Comparison of ENCODE assay signal across 8 cellular contexts in genomic region chr10:71888248-71888622, GRCh38. TPM values are rescaled to one million over a fixed set of nuclear protein-coding genes. Genes with fewer than 3 reads are reported as not detected.
A peak's percentile ranks its signal among the peaks of the same experiment; 100 is the strongest.
DNase-seq lines count a peak whose midpoint lies in the region; ATAC-seq, FAIRE-seq and TF ChIP-seq lines count a peak whose summit lies in the region.

No MANE protein-coding gene starts in this region.

- H3K4me1 Mint-ChIP-seq in CD8-positive, alpha-beta T cell (ENCODE audit: low read depth): peaks cover 14% of the 10 kb centered on the region

- intact Hi-C loops in CD8-positive, alpha-beta T cell (cut with DNase I, micrococcal nuclease): no loop called here
- intact Hi-C loops in PC-3 (cut with micrococcal nuclease): loop anchor here (2.0 to 5.0 kb wide), 2 partner anchors 36 to 49 kb away; partner anchors contain the start of gene PSAP
- intact Hi-C loops in endothelial cell of umbilical vein (cut with micrococcal nuclease): loop anchor here (1.0 kb wide), 1 partner anchor 28 kb away; no protein-coding TSS in a partner anchor
- intact Hi-C loops in ovary (cut with DNase I): loop anchor here in 1 of 4 donors (2.0 kb wide), 1 partner anchor 37 kb away; the partner anchor contains the start of gene PSAP

- no peak overlapping the region for H3K27ac Mint-ChIP-seq in CD8-positive, alpha-beta T cell

- TF ChIP-seq POLR2A in endothelial cell of umbilical vein (IDR thresholded peaks at IDR 0.05; ENCODE audit: low read depth, low read length) (no peak), ovary (IDR thresholded peaks at IDR 0.05) (no peak)

- H3K27me3 ChIP-seq in CD8-positive, alpha-beta T cell (ENCODE audit: insufficient read depth, low read length): no peaks in the 10 kb centered on the region
- H3K27me3 ChIP-seq in PC-3 (ENCODE audit: low read length) (no peaks in the 10 kb centered on the region), endothelial cell of umbilical vein (ENCODE audit: control insufficient read depth in 2 of 2, insufficient read depth in 2 of 2, low read length in 2 of 2) (no peaks in the 10 kb centered on the region), ovary (no peaks in the 10 kb centered on the region)

- no peak for ATAC-seq in CD8-positive, alpha-beta T cell
- ATAC-seq in PC-3: no peak

- POLR2A ChIA-PET in CD8-positive, alpha-beta T cell (lab: Charles Lee): no interaction called here
- POLR2A ChIA-PET in PC-3 (lab: Charles Lee; ENCODE audit: unreplicated experiment) (interaction anchor here (0.6 kb wide), 1 partner anchor 17 kb away, joined by 3 read pairs; no protein-coding TSS in a partner anchor), endothelial cell of umbilical vein (lab: Charles Lee) (interaction anchor here (0.5 kb wide), 1 partner anchor 17 kb away, joined by 3 read pairs; no protein-coding TSS in a partner anchor), GM10248 (lab: Yijun Ruan, JAX) (no interaction called here)

- H3K36me3 Mint-ChIP-seq in CD8-positive, alpha-beta T cell: no peaks in the 10 kb centered on the region

- H2AFZ ChIP-seq in PC-3 (ENCODE audit: low read length) (peak overlapping the region; percentile 99), endothelial cell of umbilical vein (ENCODE audit: low read depth, low read length) (no peak overlapping the region)

- H3K27me3 Mint-ChIP-seq in CD8-positive, alpha-beta T cell (ENCODE audit: low read depth): peaks cover 4% of the 10 kb centered on the region

- peak overlapping the region; percentile 85 for H3K4me3 Mint-ChIP-seq in CD8-positive, alpha-beta T cell

- no peaks in the 10 kb centered on the region for H3K9me3 ChIP-seq in CD8-positive, alpha-beta T cell (ENCODE audit: low read length)
- H3K9me3 ChIP-seq in PC-3 (ENCODE audit: low read length): no peaks in the 10 kb centered on the region
- no peaks in the 10 kb centered on the region for H3K9me3 ChIP-seq in endothelial cell of umbilical vein (replicated peaks; ENCODE audit: control insufficient read depth, insufficient read depth, low read length)
- no peaks in the 10 kb centered on the region for H3K9me3 ChIP-seq in ovary

- dilution Hi-C loops in endothelial cell of umbilical vein (cut with MboI; ENCODE audit: extremely low pct_ligation_motif_present, low sequenced_read_pairs): no loop called here

- no peak for TF ChIP-seq CTCF in CD8-positive, alpha-beta T cell (IDR thresholded peaks at IDR 0.05)
- TF ChIP-seq CTCF in PC-3 (conservative IDR thresholded peaks at IDR 0.05; ENCODE audit: low read depth, low read length): no peak
- TF ChIP-seq CTCF in endothelial cell of umbilical vein (IDR thresholded peaks at IDR 0.05; ENCODE audit: extremely low read depth in 1 of 2, insufficient read depth in 1 of 2, low read depth in 1 of 2, low read length in 2 of 2): no peak
- TF ChIP-seq CTCF in ovary (IDR thresholded peaks at IDR 0.05): no peak
- TF ChIP-seq CTCF in GM10248 (IDR thresholded peaks at IDR 0.05; ENCODE audit: control extremely low read depth, extremely low read depth, low read depth, missing control alignments): no peak

- DNase-seq in CD8-positive, alpha-beta T cell: no peak
- DNase-seq in PC-3 (no peak), endothelial cell of umbilical vein (ENCODE audit: low read depth, low spot score) (no peak), ovary (peak in 1 of 5 donors; percentile 67), iPS-NIHi7 (ENCODE audit: extremely low spot score) (no peak), SKM-1 treated with dmso at 0.1 percent for 144 hours (lab: John Stamatoyannopoulos, UW; ENCODE audit: unreplicated experiment) (no peak), GM10248 (ENCODE audit: extremely low spot score) (no peak), dermis blood vessel endothelial cell (no peak)

- H3K4me3 ChIP-seq in CD8-positive, alpha-beta T cell (ENCODE audit: low read depth, low read length): peak overlapping the region; percentile 69
- H3K4me3 ChIP-seq in PC-3 (ENCODE audit: low read length) (peak overlapping the region; percentile 85), endothelial cell of umbilical vein (replicated peaks in 1 of 3; ENCODE audit: insufficient read depth in 1 of 3, low read depth in 1 of 3, low read length in 3 of 3) (peak overlapping the region in 2 of 3 experiments; percentile 66 to 73), ovary (peak overlapping the region; percentile 51)

- FAIRE-seq in endothelial cell of umbilical vein (lab: Jason Lieb, UNC): no peak

- H3K4me1 ChIP-seq in CD8-positive, alpha-beta T cell (ENCODE audit: insufficient read depth, low read length): peaks cover 10% of the 10 kb centered on the region
- H3K4me1 ChIP-seq in PC-3 (ENCODE audit: insufficient read depth, low read length): peaks cover 5% of the 10 kb centered on the region
- H3K4me1 ChIP-seq in endothelial cell of umbilical vein (ENCODE audit: control insufficient read depth, extremely low read depth, insufficient read depth, low read length): peaks cover 12% of the 10 kb centered on the region
- peaks cover 11% of the 10 kb centered on the region for H3K4me1 ChIP-seq in ovary (ENCODE audit: insufficient read depth)

- no peaks in the 10 kb centered on the region for H3K36me3 ChIP-seq in CD8-positive, alpha-beta T cell (ENCODE audit: insufficient read depth, low read length)
- no peaks in the 10 kb centered on the region for H3K36me3 ChIP-seq in PC-3 (ENCODE audit: low read depth, low read length)
- H3K36me3 ChIP-seq in endothelial cell of umbilical vein (ENCODE audit: control insufficient read depth in 2 of 2, extremely low read depth in 1 of 2, insufficient read depth in 2 of 2, low read length in 2 of 2): no peaks in the 10 kb centered on the region
- no peaks in the 10 kb centered on the region for H3K36me3 ChIP-seq in ovary

- peak overlapping the region; percentile 99 for H3K4me2 ChIP-seq in PC-3 (ENCODE audit: low read length)
- peak overlapping the region; percentile 87 for H3K4me2 ChIP-seq in endothelial cell of umbilical vein (ENCODE audit: insufficient read depth, low read length)

- H3K79me2 ChIP-seq in PC-3 (ENCODE audit: low read length) (no peaks in the 10 kb centered on the region), endothelial cell of umbilical vein (ENCODE audit: control insufficient read depth, insufficient read depth, low read length) (no peaks in the 10 kb centered on the region)

- BruUV-seq in PC-3 (replicated peaks; lab: Mats Ljungman, UMichigan) (TSS peak; percentile 83), endothelial cell of umbilical vein (replicated peaks; lab: Mats Ljungman, UMichigan) (TSS peak; percentile 81)

- H3K9me2 ChIP-seq in PC-3 (replicated peaks; ENCODE audit: low read length): no peaks in the 10 kb centered on the region

- H3F3A ChIP-seq in PC-3 (ENCODE audit: low read length, unreplicated experiment): no peaks in the 10 kb centered on the region

- peak overlapping the region; percentile 29 for H3K27ac ChIP-seq in CD8-positive, alpha-beta T cell (ENCODE audit: low read depth, low read length)
- no peak overlapping the region for H3K27ac ChIP-seq in PC-3 (ENCODE audit: low read length)
- H3K27ac ChIP-seq in endothelial cell of umbilical vein (ENCODE audit: insufficient read depth, low read depth, low read length): peak overlapping the region; percentile 83
- peak overlapping the region; percentile 79 to 92 for H3K27ac ChIP-seq in ovary

- TF ChIP-seq EP300 in ovary (IDR thresholded peaks at IDR 0.05): no peak

- H3K9ac ChIP-seq in PC-3 (ENCODE audit: low read length) (no peak overlapping the region; the same call in 1 of the 2 replicates), endothelial cell of umbilical vein (replicated peaks; ENCODE audit: extremely low read depth, insufficient read depth, low read length) (peak overlapping the region; percentile 88)

- CTCF ChIA-PET in CD8-positive, alpha-beta T cell (lab: Charles Lee): interaction anchor here (1.0 kb wide), 1 partner anchor 8 kb away, joined by 4 read pairs; no protein-coding TSS in a partner anchor
- CTCF ChIA-PET in PC-3 (lab: Charles Lee): no interaction called here
- CTCF ChIA-PET in endothelial cell of umbilical vein (lab: Charles Lee): interaction anchor here (0.8 to 1.0 kb wide), 2 partner anchors 17 to 39 kb away, joined by 3 read pairs; no protein-coding TSS in a partner anchor
- CTCF ChIA-PET in GM10248 (lab: Yijun Ruan, JAX): interaction anchor here (1.5 to 1.7 kb wide), 2 partner anchors 8 to 16 kb away, joined by 3 to 7 read pairs; no protein-coding TSS in a partner anchor

- H4K20me1 ChIP-seq in PC-3 (ENCODE audit: low read length): no peaks in the 10 kb centered on the region
- no peaks in the 10 kb centered on the region for H4K20me1 ChIP-seq in endothelial cell of umbilical vein (replicated peaks; ENCODE audit: control insufficient read depth, extremely low read depth, insufficient read depth, low read length)

- WGBS in ovary, 3 donors: 4 to 9% (median 6%) methylated on average over 8 of the region's 8 CpGs

- H3K9me3 Mint-ChIP-seq in CD8-positive, alpha-beta T cell: no peaks in the 10 kb centered on the region

- no peaks in the 10 kb centered on the region for H3K9me1 ChIP-seq in endothelial cell of umbilical vein (replicated peaks; ENCODE audit: control insufficient read depth, extremely low read depth, insufficient read depth, low read length)

TF ChIP-seq in endothelial cell of umbilical vein, 7 proteins besides CTCF, POLR2A, EP300 and RAD21:
- TF ChIP-seq GATA2 (IDR thresholded peaks at IDR 0.05; ENCODE audit: insufficient read depth, insufficient read length, low read depth, low read length) (no peak), MAX (IDR thresholded peaks at IDR 0.05; ENCODE audit: insufficient read depth, insufficient read length) (no peak), JUN (IDR thresholded peaks at IDR 0.05; ENCODE audit: borderline replicate concordance, insufficient read depth, insufficient read length, low read depth) (no peak), FOS (IDR thresholded peaks at IDR 0.05; ENCODE audit: borderline replicate concordance, insufficient read depth, low read length) (no peak), MYC (IDR thresholded peaks at IDR 0.05; ENCODE audit: low read depth, low read length) (no peak)

RNA-seq across cellular contexts. Expression of gene PSAP, which starts 37.2 kb away (rescaled TPM):
- 100 to 1,000 TPM; 156 to 161 TPM for total RNA-seq in CD8-positive, alpha-beta T cell
- total RNA-seq in PC-3 (2014; rRNA removed): 334 and 342 TPM in 2 replicates
- 623 and 644 TPM in 2 replicates for total RNA-seq in endothelial cell of umbilical vein
- polyA plus RNA-seq in endothelial cell of umbilical vein: 1,415 and 1,476 TPM in 2 replicates
- 1,082 and 1,116 TPM in 2 replicates for polyA plus RNA-seq in endothelial cell of umbilical vein (2011; cell fraction: cytosol; rRNA removed)
- polyA plus RNA-seq in endothelial cell of umbilical vein (2011; cell fraction: nucleus; rRNA removed): 878 and 886 TPM in 2 replicates
- 996 and 1,574 TPM in 2 replicates for polyA plus RNA-seq in endothelial cell of umbilical vein (2012)
- 787 and 997 TPM in 2 replicates for polyA minus RNA-seq in endothelial cell of umbilical vein
- 191 TPM for polyA minus RNA-seq in endothelial cell of umbilical vein (2011; cell fraction: cytosol; rRNA and poly(A)+ RNA removed)
- polyA minus RNA-seq in endothelial cell of umbilical vein (2011; cell fraction: nucleus; rRNA and poly(A)+ RNA removed): 216 and 227 TPM in 2 replicates
- 1,000 to 10,000 TPM in 4 of 7 donors, 100 to 1,000 TPM in 3; 632 to 1,246 (median 1,118) TPM for total RNA-seq in ovary
- polyA plus RNA-seq in ovary: 1,000 to 10,000 TPM in 1 of 2 donors, 100 to 1,000 TPM in 1; 916 to 3,407 TPM
- 763 and 907 TPM in 2 replicates for total RNA-seq in dermis blood vessel endothelial cell

Comparison
In these comparisons a context has a peak if more than half of its experiments do, and no peak if none do; other contexts are left out.
1. POLR2A ChIA-PET loops: an anchor here in PC-3 (0.6 kb wide) and endothelial cell of umbilical vein (0.5 kb wide); none called in CD8-positive, alpha-beta T cell and GM10248.
2. intact Hi-C loops: an anchor here in PC-3 (2.0 to 5.0 kb wide) and endothelial cell of umbilical vein (1.0 kb wide); none called in CD8-positive, alpha-beta T cell.